Comparison of ENCODE assay signal across 17 cellular contexts in the genomic region with DNA sequence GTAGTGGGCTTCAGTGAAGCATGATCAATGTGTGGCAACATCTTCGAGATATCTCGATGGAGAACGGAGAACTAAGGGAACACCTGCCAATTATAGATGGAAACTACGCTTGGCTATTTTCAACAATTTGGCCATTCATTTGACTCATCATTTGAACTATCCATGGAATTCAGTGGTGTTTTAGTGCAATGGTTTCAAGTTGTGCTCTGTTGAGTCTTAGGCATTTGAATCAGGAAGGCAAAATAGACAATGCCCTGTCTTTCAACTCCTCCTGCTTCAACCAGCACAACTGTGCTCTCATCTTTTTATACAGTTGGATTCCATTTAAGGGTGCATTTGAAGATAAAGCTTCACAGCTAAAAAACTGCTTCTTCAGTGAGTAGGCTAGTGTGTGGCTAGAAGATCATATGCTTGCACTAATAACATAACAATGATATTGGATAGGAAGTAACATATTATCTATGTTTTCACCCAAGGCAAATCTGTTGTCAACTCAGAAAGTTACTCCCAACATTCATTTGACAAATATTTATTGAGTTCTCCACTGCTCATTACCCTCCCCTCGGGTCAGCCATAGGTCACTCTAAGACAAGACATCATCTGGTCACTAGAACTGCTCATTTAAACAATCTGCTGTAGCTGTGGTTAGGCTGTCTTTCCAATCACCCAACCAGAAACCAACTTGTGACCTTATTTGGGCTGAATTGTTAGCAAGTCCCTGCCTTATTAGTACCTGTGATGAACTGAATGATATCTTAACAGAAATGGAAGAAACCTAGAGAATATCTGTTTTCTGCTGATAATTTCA.
"Had no signal": no experiment of that assay in that cellular context is flagged by ENCODE, and none has a peak within 500 bp of the region (broad histone marks: within the 10 kb centered on the region; RNA-seq: fewer than 3 reads in every experiment).

No MANE protein-coding gene starts in this region.

- H3K4me3 Mint-ChIP-seq: activated T-helper 1 cell treated with anti-CD3 and anti-CD28 coated beads, Interleukin-12 subunit alpha, Interleukin-12 subunit beta, Interleukin-2, Interleukin-4 antibody, amounts not matched to agents 30 ng/mL and 10 ng/mL and 1 ng/mL, durations not matched to agents 14 hours and 24 hours and 36 hours; dendritic cell treated with granulocyte-macrophage colony-stimulating factor and Interleukin-4, amounts not matched to agents 40 ng/mL and 50 ng/mL, for 4 days; naive thymus-derived CD8-positive, alpha-beta T cell; stimulated activated effector memory CD8-positive, alpha-beta T cell treated with anti-CD3 and anti-CD28 coated beads, Interleukin-12 subunit alpha, Interleukin-12 subunit beta, amount 100 ng/mL, for 72 hours had no signal

- H3K4me1 Mint-ChIP-seq: naive thymus-derived CD8-positive, alpha-beta T cell; stimulated activated effector memory CD8-positive, alpha-beta T cell treated with anti-CD3 and anti-CD28 coated beads, Interleukin-12 subunit alpha, Interleukin-12 subunit beta, amount 100 ng/mL, for 72 hours had no signal

- H3K27ac Mint-ChIP-seq: activated T-helper 1 cell treated with anti-CD3 and anti-CD28 coated beads, Interleukin-12 subunit alpha, Interleukin-12 subunit beta, Interleukin-2, Interleukin-4 antibody, amounts not matched to agents 30 ng/mL and 10 ng/mL and 1 ng/mL, durations not matched to agents 14 hours and 24 hours and 36 hours; dendritic cell treated with granulocyte-macrophage colony-stimulating factor and Interleukin-4, amounts not matched to agents 40 ng/mL and 50 ng/mL, for 4 days; naive thymus-derived CD8-positive, alpha-beta T cell; stimulated activated effector memory CD8-positive, alpha-beta T cell treated with anti-CD3 and anti-CD28 coated beads, Interleukin-12 subunit alpha, Interleukin-12 subunit beta, amount 100 ng/mL, for 72 hours had no signal

- ATAC-seq: activated CD4-positive, CD25-positive, alpha-beta regulatory T cell treated with anti-CD3 and anti-CD28 coated beads, Interleukin-2, amount 50 U/mL, for 24 hours; heart left ventricle; left lung; mucosa of descending colon; naive thymus-derived CD8-positive, alpha-beta T cell; pancreas; stimulated activated effector memory CD8-positive, alpha-beta T cell treated with anti-CD3 and anti-CD28 coated beads, Interleukin-12 subunit alpha, Interleukin-12 subunit beta, amount 100 ng/mL, for 72 hours had no signal

- H3K9me3 Mint-ChIP-seq: activated T-helper 1 cell treated with anti-CD3 and anti-CD28 coated beads, Interleukin-12 subunit alpha, Interleukin-12 subunit beta, Interleukin-2, Interleukin-4 antibody, amounts not matched to agents 30 ng/mL and 10 ng/mL and 1 ng/mL, durations not matched to agents 14 hours and 24 hours and 36 hours; dendritic cell treated with granulocyte-macrophage colony-stimulating factor and Interleukin-4, amounts not matched to agents 40 ng/mL and 50 ng/mL, for 4 days; naive thymus-derived CD8-positive, alpha-beta T cell; stimulated activated effector memory CD8-positive, alpha-beta T cell treated with anti-CD3 and anti-CD28 coated beads, Interleukin-12 subunit alpha, Interleukin-12 subunit beta, amount 100 ng/mL, for 72 hours had no signal

- DNase-seq: activated naive CD4-positive, alpha-beta T cell treated with Interleukin-2 at 50 U/mL for 16 hours; anterior cingulate cortex; cerebellar nuclear complex; effector memory CD4-positive, alpha-beta T cell; heart left ventricle; left lung; mucosa of descending colon; naive thymus-derived CD8-positive, alpha-beta T cell; pancreas; stimulated activated CD4-positive, alpha-beta T cell treated with anti-CD3 and anti-CD28 coated beads, Interleukin-12 subunit alpha, Interleukin-12 subunit beta, amount 100 ng/mL, for 4 hours; stimulated activated CD4-positive, alpha-beta T cell treated with anti-CD3 and anti-CD28 coated beads, Interleukin-2, amount 100 ng/mL, for 24 hours; tibial artery had no signal

- H3K27me3 Mint-ChIP-seq: dendritic cell treated with granulocyte-macrophage colony-stimulating factor and Interleukin-4, amounts not matched to agents 40 ng/mL and 50 ng/mL, for 4 days had no signal

- H3K36me3 Mint-ChIP-seq: naive thymus-derived CD8-positive, alpha-beta T cell; stimulated activated effector memory CD8-positive, alpha-beta T cell treated with anti-CD3 and anti-CD28 coated beads, Interleukin-12 subunit alpha, Interleukin-12 subunit beta, amount 100 ng/mL, for 72 hours had no signal

- FAIRE-seq: frontal cortex, pancreas had no signal
